Comparison of ENCODE assay signal across 16 cellular contexts in the genomic region with DNA sequence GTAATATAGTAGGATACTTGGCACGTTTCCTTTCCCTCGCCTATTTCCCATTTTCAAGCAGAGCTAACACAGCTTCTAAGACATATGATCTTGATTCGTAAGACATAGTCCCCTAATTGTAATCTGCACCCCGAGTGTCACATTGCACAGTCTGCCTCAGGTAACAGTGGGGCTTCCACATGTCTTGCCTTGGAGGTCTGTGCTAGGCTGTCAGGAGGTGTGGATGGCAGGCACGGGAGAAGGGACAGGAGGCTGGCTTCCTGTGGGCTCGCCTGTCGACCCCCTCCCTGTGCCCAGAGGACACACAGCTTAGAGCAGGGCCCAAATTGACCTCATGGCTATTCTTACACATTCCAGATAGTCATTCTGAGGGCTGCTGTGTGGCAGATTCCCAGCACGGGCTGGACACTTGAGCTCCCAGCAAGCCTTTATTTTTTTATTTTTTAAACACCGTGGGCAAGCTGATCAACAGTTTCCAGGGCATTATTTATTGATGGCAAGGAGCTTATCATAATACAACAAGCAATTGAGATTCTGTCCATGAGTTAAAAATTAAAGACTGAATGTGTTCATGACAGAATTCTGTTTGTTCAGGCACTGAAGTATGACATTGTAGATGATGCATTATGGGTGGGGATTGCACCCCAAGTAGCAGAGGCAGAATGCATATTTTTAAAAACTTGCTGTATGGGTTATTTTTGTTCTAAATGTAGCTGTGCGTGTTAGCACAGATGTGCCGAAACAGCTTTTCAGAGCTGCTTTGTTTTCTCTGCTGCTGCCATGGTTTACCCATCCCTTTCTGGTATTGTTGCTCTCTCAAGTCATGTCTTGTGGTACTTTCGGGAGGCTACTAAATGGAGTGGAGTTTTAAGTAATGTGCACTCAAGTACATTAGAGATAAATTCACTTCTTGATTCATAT.
DNase-seq lines count a peak whose midpoint lies in the region; ATAC-seq, FAIRE-seq and TF ChIP-seq lines count a peak whose summit lies in the region.
"Had no signal": no experiment of that assay in that cellular context is flagged by ENCODE, and none has a peak within 500 bp of the region (broad histone marks: within the 10 kb centered on the region; RNA-seq: fewer than 3 reads in every experiment).

No MANE protein-coding gene starts in this region.

- H3K4me3 Mint-ChIP-seq in MCF 10A (ENCODE audit: unreplicated experiment) = no peak overlapping the region
- H3K4me3 Mint-ChIP-seq: CD8-positive, alpha-beta T cell; natural killer cell treated with Interleukin-12 subunit alpha and Interleukin-12 subunit beta and Interleukin-15 and Interleukin-18, amount 100 ng/mL, for 72 hours had no signal

- DNase-seq in MCF 10A (ENCODE audit: unreplicated experiment) (no peak), breast epithelium (ENCODE audit: low spot score in 2 of 2) (no peak), SK-N-SH (peak; percentile 26), kidney epithelial cell (ENCODE audit: low read depth) (peak; percentile 23), urothelium cell line (ENCODE audit: low spot score) (no peak), NCI-H748 (lab: John Stamatoyannopoulos, UW; ENCODE audit: unreplicated experiment) (no peak), suprapubic skin (ENCODE audit: low spot score in 2 of 2) (no peak)
- DNase-seq: 8988T; activated CD4-positive, CD25-positive, alpha-beta regulatory T cell; activated T-cell treated with anti-CD3 and anti-CD28 coated beads for 4 hours; CD8-positive, alpha-beta T cell; NCI-H1694 had no signal

- H3K27me3 Mint-ChIP-seq in MCF 10A (ENCODE audit: insufficient read depth, unreplicated experiment) = no peaks in the 10 kb centered on the region
- H3K27me3 Mint-ChIP-seq: natural killer cell treated with Interleukin-12 subunit alpha and Interleukin-12 subunit beta and Interleukin-15 and Interleukin-18, amount 100 ng/mL, for 72 hours had no signal

- peak; percentile 85 for FAIRE-seq in urothelium cell line (lab: Jason Lieb, UNC)

- H3K4me3 ChIP-seq in breast epithelium (no peak overlapping the region), SK-N-SH (ENCODE audit: low read depth in 2 of 2, low read length in 1 of 2) (no peak overlapping the region), kidney epithelial cell (ENCODE audit: low read depth, low read length) (no peak overlapping the region), suprapubic skin (no peak overlapping the region)
- H3K4me3 ChIP-seq: thoracic aorta had no signal

- H3K27ac Mint-ChIP-seq in MCF 10A (ENCODE audit: low read depth, unreplicated experiment) = peak overlapping the region; percentile 92
- H3K27ac Mint-ChIP-seq: CD8-positive, alpha-beta T cell; natural killer cell treated with Interleukin-12 subunit alpha and Interleukin-12 subunit beta and Interleukin-15 and Interleukin-18, amount 100 ng/mL, for 72 hours had no signal

- no peaks in the 10 kb centered on the region for H3K9me2 ChIP-seq in SK-N-SH

- no peak overlapping the region for H3K4me2 ChIP-seq in SK-N-SH

- no peak for ATAC-seq in GM21423 (IDR thresholded peaks at IDR 0.05; ENCODE audit: unreplicated experiment)
- ATAC-seq: CD8-positive, alpha-beta T cell; HCT116; natural killer cell treated with Interleukin-12 subunit alpha and Interleukin-12 subunit beta and Interleukin-15 and Interleukin-18, amount 100 ng/mL, for 72 hours had no signal

- no peaks in the 10 kb centered on the region for H3K36me3 ChIP-seq in breast epithelium
- peaks cover 3 to 9% of the 10 kb centered on the region in 2 experiments for H3K36me3 ChIP-seq in SK-N-SH (replicated peaks in 1 of 2; ENCODE audit: control insufficient read depth in 1 of 2, insufficient read depth in 2 of 2, low read length in 1 of 2)
- H3K36me3 ChIP-seq in kidney epithelial cell (ENCODE audit: control insufficient read depth, insufficient read depth, low read length) = no peaks in the 10 kb centered on the region
- H3K36me3 ChIP-seq in suprapubic skin = no peaks in the 10 kb centered on the region
- H3K36me3 ChIP-seq: thoracic aorta had no signal

- H3K4me1 ChIP-seq in breast epithelium (no peaks in the 10 kb centered on the region), SK-N-SH (ENCODE audit: control insufficient read depth in 1 of 2, insufficient read depth in 2 of 2, low read depth in 1 of 2, low read length in 1 of 2) (peaks cover 8 to 14% of the 10 kb centered on the region in 2 experiments; a peak in 3 of 4 replicates), suprapubic skin (peaks cover 7% of the 10 kb centered on the region)

- TF ChIP-seq CTCF in MCF 10A (IDR thresholded peaks at IDR 0.05; ENCODE audit: unreplicated experiment) = no peak
- no peak for TF ChIP-seq CTCF in breast epithelium (IDR thresholded peaks at IDR 0.05)
- TF ChIP-seq CTCF in SK-N-SH (IDR thresholded peaks at IDR 0.05) = no peak
- no peak for TF ChIP-seq CTCF in kidney epithelial cell (IDR thresholded peaks at IDR 0.05; ENCODE audit: insufficient read depth, low read length, poor library complexity, severe bottlenecking)
- TF ChIP-seq CTCF in suprapubic skin (IDR thresholded peaks at IDR 0.05) = no peak

- TF ChIP-seq EP300 in SK-N-SH (IDR thresholded peaks at IDR 0.05; ENCODE audit: borderline replicate concordance in 1 of 2, low read depth in 1 of 2, low read length in 1 of 2) (no peak), suprapubic skin (IDR thresholded peaks at IDR 0.05) (no peak)

- intact Hi-C loops in MCF 10A (cut with micrococcal nuclease) = no loop called here
- intact Hi-C loops in breast epithelium (cut with DNase I; ENCODE audit: low total_unique reads) = no loop called here

- CTCF ChIA-PET in MCF 10A (lab: Yijun Ruan, JAX) (interaction anchor here (0.6 to 2.5 kb wide), 6 partner anchors 9 to 140 kb away, joined by 3 to 12 read pairs (median 4); no protein-coding TSS in a partner anchor), SK-N-SH (lab: Yijun Ruan, JAX) (interaction anchor here (0.9 to 1.2 kb wide), 4 partner anchors 8 to 137 kb away, joined by 3 to 4 read pairs (median 3); no protein-coding TSS in a partner anchor)

- no TSS peak for BruUV-seq in MCF 10A (replicated peaks; lab: Mats Ljungman, UMichigan)

- H3K9me3 ChIP-seq in breast epithelium = no peaks in the 10 kb centered on the region
- H3K9me3 ChIP-seq in SK-N-SH = no peaks in the 10 kb centered on the region
- no peaks in the 10 kb centered on the region for H3K9me3 ChIP-seq in suprapubic skin
- H3K9me3 ChIP-seq: thoracic aorta had no signal

- H3K27me3 ChIP-seq in breast epithelium (no peaks in the 10 kb centered on the region), SK-N-SH (ENCODE audit: insufficient read depth) (no peaks in the 10 kb centered on the region), kidney epithelial cell (ENCODE audit: control insufficient read depth, insufficient read depth, low read length) (no peaks in the 10 kb centered on the region), suprapubic skin (no peaks in the 10 kb centered on the region)

- H4K20me1 ChIP-seq in SK-N-SH (ENCODE audit: insufficient read depth) = peaks cover 35% of the 10 kb centered on the region

- H3K9me3 Mint-ChIP-seq in MCF 10A (ENCODE audit: unreplicated experiment) = no peaks in the 10 kb centered on the region
- H3K9me3 Mint-ChIP-seq: CD8-positive, alpha-beta T cell; natural killer cell treated with Interleukin-12 subunit alpha and Interleukin-12 subunit beta and Interleukin-15 and Interleukin-18, amount 100 ng/mL, for 72 hours had no signal

- no peak overlapping the region for H3K27ac ChIP-seq in breast epithelium
- H3K27ac ChIP-seq in SK-N-SH (ENCODE audit: low read depth in 2 of 2, low read length in 1 of 2) = peak overlapping the region; percentile 16 to 17; a peak in 2 of 4 replicates
- no peak overlapping the region for H3K27ac ChIP-seq in suprapubic skin
- H3K27ac ChIP-seq: thoracic aorta had no signal

- POLR2A ChIA-PET in MCF 10A (lab: Yijun Ruan, JAX) = interaction anchor here (1.0 to 2.0 kb wide), 6 partner anchors 8 to 127 kb away, joined by 3 to 14 read pairs (median 6); no protein-coding TSS in a partner anchor
- POLR2A ChIA-PET in SK-N-SH (lab: Yijun Ruan, JAX) = no interaction called here

- peaks cover 12% of the 10 kb centered on the region for H3K36me3 Mint-ChIP-seq in MCF 10A (ENCODE audit: insufficient read depth, unreplicated experiment)

- 79% methylated on average over 9 of the region's 12 CpGs for WGBS in SK-N-SH (ENCODE audit: low lambda C conversion rate)
- WGBS in suprapubic skin = 67% methylated on average over 9 of the region's 12 CpGs

- no peak overlapping the region for H3K9ac ChIP-seq in SK-N-SH

- H2AFZ ChIP-seq in SK-N-SH (ENCODE audit: low read depth) = no peak overlapping the region

- no peak for TF ChIP-seq POLR2A in breast epithelium (IDR thresholded peaks at IDR 0.05)
- TF ChIP-seq POLR2A in suprapubic skin (IDR thresholded peaks at IDR 0.05) = no peak

- H3K79me2 ChIP-seq in SK-N-SH (ENCODE audit: insufficient read depth) = peaks cover 67% of the 10 kb centered on the region

- TF ChIP-seq RAD21 in SK-N-SH (IDR thresholded peaks at IDR 0.05; ENCODE audit: low read length) = no peak

- H3F3A ChIP-seq in SK-N-SH (replicated peaks; ENCODE audit: insufficient read depth) = no peaks in the 10 kb centered on the region

- H3K4me1 Mint-ChIP-seq in MCF 10A (ENCODE audit: insufficient read depth, unreplicated experiment) = peaks cover 19% of the 10 kb centered on the region

TF ChIP-seq in SK-N-SH, 30 proteins besides CTCF, POLR2A, EP300 and RAD21 (continues in another document):
- TF ChIP-seq, protein P1, sequence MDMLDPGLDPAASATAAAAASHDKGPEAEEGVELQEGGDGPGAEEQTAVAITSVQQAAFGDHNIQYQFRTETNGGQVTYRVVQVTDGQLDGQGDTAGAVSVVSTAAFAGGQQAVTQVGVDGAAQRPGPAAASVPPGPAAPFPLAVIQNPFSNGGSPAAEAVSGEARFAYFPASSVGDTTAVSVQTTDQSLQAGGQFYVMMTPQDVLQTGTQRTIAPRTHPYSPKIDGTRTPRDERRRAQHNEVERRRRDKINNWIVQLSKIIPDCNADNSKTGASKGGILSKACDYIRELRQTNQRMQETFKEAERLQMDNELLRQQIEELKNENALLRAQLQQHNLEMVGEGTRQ (IDR thresholded peaks at IDR 0.05; ENCODE audit: borderline replicate concordance, low read depth, low read length) = no peak
- no peak for TF ChIP-seq TEAD4 (IDR thresholded peaks at IDR 0.05; ENCODE audit: borderline replicate concordance, insufficient read depth)
- TF ChIP-seq EZH2phosphoT487 (IDR thresholded peaks at IDR 0.05; ENCODE audit: borderline replicate concordance, low read depth) = no peak
- TF ChIP-seq, protein P2, sequence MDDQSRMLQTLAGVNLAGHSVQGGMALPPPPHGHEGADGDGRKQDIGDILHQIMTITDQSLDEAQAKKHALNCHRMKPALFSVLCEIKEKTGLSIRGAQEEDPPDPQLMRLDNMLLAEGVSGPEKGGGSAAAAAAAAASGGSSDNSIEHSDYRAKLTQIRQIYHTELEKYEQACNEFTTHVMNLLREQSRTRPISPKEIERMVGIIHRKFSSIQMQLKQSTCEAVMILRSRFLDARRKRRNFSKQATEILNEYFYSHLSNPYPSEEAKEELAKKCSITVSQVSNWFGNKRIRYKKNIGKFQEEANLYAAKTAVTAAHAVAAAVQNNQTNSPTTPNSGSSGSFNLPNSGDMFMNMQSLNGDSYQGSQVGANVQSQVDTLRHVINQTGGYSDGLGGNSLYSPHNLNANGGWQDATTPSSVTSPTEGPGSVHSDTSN (IDR thresholded peaks at IDR 0.05) = no peak
- no peak for TF ChIP-seq NFIC (IDR thresholded peaks at IDR 0.05; ENCODE audit: borderline replicate concordance)
- TF ChIP-seq NRF1 (IDR thresholded peaks at IDR 0.05; ENCODE audit: low read depth, low read length) = no peak

Comparison
In these comparisons a context has a peak if more than half of its experiments do, and no peak if none do; other contexts are left out.
1. DNase-seq: peak in SK-N-SH (single experiment) and kidney epithelial cell (single experiment); none in MCF 10A (single experiment), breast epithelium (0 of 2), urothelium cell line (single experiment), NCI-H748 (single experiment) and suprapubic skin (0 of 2).
2. H3K27ac ChIP-seq: peak in SK-N-SH (2 of 2); none in breast epithelium (0 of 2) and suprapubic skin (single experiment).